23 cellular contexts compared by ENCODE assay signal in the genomic region with DNA sequence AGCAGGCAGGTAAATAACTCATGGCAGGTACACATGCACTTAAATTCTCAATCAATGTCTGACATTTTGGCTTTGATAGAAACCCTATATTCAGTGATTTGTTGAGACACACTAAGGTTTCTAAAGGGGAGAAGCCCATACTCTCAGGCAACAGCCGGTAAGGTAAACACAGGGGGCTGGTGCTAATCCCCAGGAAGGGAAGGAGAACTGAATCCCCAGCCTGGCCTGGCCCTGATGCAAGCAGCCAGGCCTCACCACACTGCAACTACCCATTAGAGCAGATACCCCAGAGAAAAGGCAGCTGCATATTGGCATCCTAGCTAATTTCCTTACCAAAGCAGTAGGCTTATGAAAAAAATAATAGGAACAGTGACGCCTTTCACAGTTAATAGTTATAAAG.
"Had no signal": no experiment of that assay in that cellular context is flagged by ENCODE, and none has a peak within 500 bp of the region (broad histone marks: within the 10 kb centered on the region; RNA-seq: fewer than 3 reads in every experiment).

No MANE protein-coding gene starts in this region.

- H3K9me3 ChIP-seq: esophagus squamous epithelium, neutrophil, pancreas, right lobe of liver, suprapubic skin, thyroid gland had no signal

- H3K4me1 Mint-ChIP-seq: natural killer cell; stimulated activated naive CD8-positive, alpha-beta T cell treated with anti-CD3 and anti-CD28 coated beads, Interleukin-15, amount 100 ng/mL, for 72 hours had no signal

- H3K27me3 Mint-ChIP-seq: stimulated activated naive CD8-positive, alpha-beta T cell treated with anti-CD3 and anti-CD28 coated beads, Interleukin-15, amount 100 ng/mL, for 72 hours had no signal

- H3K4me3 ChIP-seq: coronary artery, esophagus squamous epithelium, left lung, pancreas, right lobe of liver, suprapubic skin, thyroid gland had no signal

- H3K36me3 ChIP-seq: esophagus squamous epithelium, left lung, neutrophil, pancreas, right lobe of liver, suprapubic skin, thyroid gland had no signal

- H3K27ac ChIP-seq: coronary artery, esophagus squamous epithelium, left lung, neutrophil, pancreas, right lobe of liver, suprapubic skin, thyroid gland had no signal

- H3K4me3 Mint-ChIP-seq: natural killer cell; stimulated activated naive CD8-positive, alpha-beta T cell treated with anti-CD3 and anti-CD28 coated beads, Interleukin-15, amount 100 ng/mL, for 72 hours had no signal

- H3K4me1 ChIP-seq: esophagus squamous epithelium, left lung, pancreas, right lobe of liver, suprapubic skin, thyroid gland had no signal

- H3K27ac Mint-ChIP-seq: natural killer cell; stimulated activated naive CD8-positive, alpha-beta T cell treated with anti-CD3 and anti-CD28 coated beads, Interleukin-15, amount 100 ng/mL, for 72 hours had no signal

- DNase-seq: dermis blood vessel endothelial cell; effector memory CD4-positive, alpha-beta T cell; erythroblast; esophagus squamous epithelium; foreskin melanocyte; hypothalamus; left cardiac atrium; left lung; natural killer cell; pancreas; right lobe of liver; small intestine; stimulated activated CD4-positive, alpha-beta T cell treated with anti-CD3 and anti-CD28 coated beads, Interleukin-12 subunit alpha, Interleukin-12 subunit beta, amount 100 ng/mL, for 4 hours; stimulated activated CD4-positive, alpha-beta T cell treated with anti-CD3 and anti-CD28 coated beads, Interleukin-1b, Interleukin-23, amount 100 ng/mL, for 48 hours; stimulated activated CD4-positive, alpha-beta T cell treated with anti-CD3 and anti-CD28 coated beads, Interleukin-4, amount 100 ng/mL, for 1 hour; stimulated activated CD8-positive, alpha-beta memory T cell treated with anti-CD3 and anti-CD28 coated beads, Interleukin-4, amount 100 ng/mL, for 48 hours; stimulated activated naive CD4-positive, alpha-beta T cell; stimulated activated naive CD8-positive, alpha-beta T cell treated with anti-CD3 and anti-CD28 coated beads, Interleukin-15, amount 100 ng/mL, for 72 hours; thyroid gland; trophoblast cell had no signal

- H3K27me3 ChIP-seq: esophagus squamous epithelium, left lung, neutrophil, pancreas, right lobe of liver, suprapubic skin, thyroid gland had no signal
